ENCODE assay signal across 12 cellular contexts in genomic region chr3:69290430-69290829, GRCh38.
"Had no signal": no experiment of that assay in that cellular context is flagged by ENCODE, and none has a peak within 500 bp of the region (broad histone marks: within the 10 kb centered on the region; RNA-seq: fewer than 3 reads in every experiment).

No MANE protein-coding gene starts in this region.

- H3K9me3 ChIP-seq: breast epithelium, gastrocnemius medialis, spleen had no signal

- H3K27ac Mint-ChIP-seq: activated CD4-positive, alpha-beta memory T cell treated with anti-CD3 and anti-CD28 coated beads, Interleukin-2, amount 10 ng/mL, durations not matched to agents 7 days and 5 days; activated CD8-positive, alpha-beta memory T cell treated with anti-CD3 and anti-CD28 coated beads, Interleukin-2, amount 10 ng/mL, durations not matched to agents 7 days and 5 days; activated T-helper 17 cell treated with anti-CD3 and anti-CD28 coated beads, Interleukin-2, amount 50 U/mL, for 72 hours; stimulated activated naive B cell treated with anti-CD40 and anti-IgM and Interleukin-4, amounts not matched to agents 10 μg/mL and 1 μg/mL and 100 μg/mL, for 72 hours had no signal

- H3K4me3 ChIP-seq: breast epithelium, gastrocnemius medialis, spleen had no signal

- H3K9me3 Mint-ChIP-seq: activated CD4-positive, alpha-beta memory T cell treated with anti-CD3 and anti-CD28 coated beads, Interleukin-2, amount 10 ng/mL, durations not matched to agents 7 days and 5 days; activated T-helper 17 cell treated with anti-CD3 and anti-CD28 coated beads, Interleukin-2, amount 50 U/mL, for 72 hours; stimulated activated naive B cell treated with anti-CD40 and anti-IgM and Interleukin-4, amounts not matched to agents 10 μg/mL and 1 μg/mL and 100 μg/mL, for 72 hours; WTC11 had no signal

- H3K27me3 ChIP-seq: breast epithelium, gastrocnemius medialis, spleen had no signal

- H3K27ac ChIP-seq: breast epithelium, gastrocnemius medialis, spleen had no signal

- DNase-seq: activated CD4-positive, alpha-beta memory T cell treated with anti-CD3 and anti-CD28 coated beads, Interleukin-2, amount 10 ng/mL, durations not matched to agents 7 days and 5 days; activated CD4-positive, alpha-beta T cell treated with anti-CD3 and anti-CD28 coated beads for 4 hours; activated CD8-positive, alpha-beta memory T cell treated with anti-CD3 and anti-CD28 coated beads, Interleukin-2, amount 10 ng/mL, durations not matched to agents 7 days and 5 days; activated naive CD4-positive, alpha-beta T cell treated with Interleukin-2 at 50 U/mL for 16 hours; gastrocnemius medialis; kidney glomerular epithelial cell; spleen; stimulated activated naive B cell treated with anti-CD40 and anti-IgM and Interleukin-4, amounts not matched to agents 10 μg/mL and 1 μg/mL and 100 μg/mL, for 72 hours had no signal

- ATAC-seq: activated CD8-positive, alpha-beta memory T cell treated with anti-CD3 and anti-CD28 coated beads, Interleukin-2, amount 10 ng/mL, durations not matched to agents 7 days and 5 days; activated T-helper 17 cell treated with anti-CD3 and anti-CD28 coated beads, Interleukin-2, amount 50 U/mL, for 72 hours; gastrocnemius medialis; natural killer cell treated with Interleukin-12 subunit alpha and Interleukin-12 subunit beta and Interleukin-15 and Interleukin-18, amount 100 ng/mL, for 72 hours; stimulated activated naive B cell treated with anti-CD40 and anti-IgM and Interleukin-4, amounts not matched to agents 10 μg/mL and 1 μg/mL and 100 μg/mL, for 72 hours; WTC11 had no signal

- H3K27me3 Mint-ChIP-seq: stimulated activated naive B cell treated with anti-CD40 and anti-IgM and Interleukin-4, amounts not matched to agents 10 μg/mL and 1 μg/mL and 100 μg/mL, for 72 hours had no signal

- H3K4me1 Mint-ChIP-seq: stimulated activated naive B cell treated with anti-CD40 and anti-IgM and Interleukin-4, amounts not matched to agents 10 μg/mL and 1 μg/mL and 100 μg/mL, for 72 hours had no signal

- H3K4me3 Mint-ChIP-seq: activated CD4-positive, alpha-beta memory T cell treated with anti-CD3 and anti-CD28 coated beads, Interleukin-2, amount 10 ng/mL, durations not matched to agents 7 days and 5 days; activated CD8-positive, alpha-beta memory T cell treated with anti-CD3 and anti-CD28 coated beads, Interleukin-2, amount 10 ng/mL, durations not matched to agents 7 days and 5 days; activated T-helper 17 cell treated with anti-CD3 and anti-CD28 coated beads, Interleukin-2, amount 50 U/mL, for 72 hours; natural killer cell treated with Interleukin-12 subunit alpha and Interleukin-12 subunit beta and Interleukin-15 and Interleukin-18, amount 100 ng/mL, for 72 hours; stimulated activated naive B cell treated with anti-CD40 and anti-IgM and Interleukin-4, amounts not matched to agents 10 μg/mL and 1 μg/mL and 100 μg/mL, for 72 hours; WTC11 had no signal

- H3K36me3 ChIP-seq: breast epithelium, gastrocnemius medialis had no signal

- H3K36me3 Mint-ChIP-seq: activated CD8-positive, alpha-beta memory T cell treated with anti-CD3 and anti-CD28 coated beads, Interleukin-2, amount 10 ng/mL, durations not matched to agents 7 days and 5 days; natural killer cell treated with Interleukin-12 subunit alpha and Interleukin-12 subunit beta and Interleukin-15 and Interleukin-18, amount 100 ng/mL, for 72 hours; stimulated activated naive B cell treated with anti-CD40 and anti-IgM and Interleukin-4, amounts not matched to agents 10 μg/mL and 1 μg/mL and 100 μg/mL, for 72 hours; WTC11 had no signal

- H3K4me1 ChIP-seq: breast epithelium, gastrocnemius medialis had no signal
